In the genomic region with DNA sequence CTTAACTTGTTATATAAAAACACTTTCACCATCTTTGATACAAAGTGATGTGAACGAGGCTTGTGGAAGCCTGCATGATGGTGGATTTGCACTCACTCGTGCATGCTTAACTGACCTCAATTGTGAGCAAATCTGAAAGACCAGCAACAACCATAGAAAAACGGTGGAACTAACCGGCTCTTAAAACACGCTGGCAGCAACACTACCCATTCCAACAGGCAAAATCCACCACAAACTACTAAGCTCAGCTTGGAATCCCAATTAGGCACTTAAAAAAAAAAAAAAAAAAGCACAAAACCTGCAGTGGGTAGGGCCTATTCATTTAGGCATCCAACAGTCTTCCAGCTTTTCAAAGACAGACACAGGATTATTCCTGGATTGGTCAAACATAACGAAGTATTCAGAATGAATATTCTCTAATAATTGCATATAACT, we compare ENCODE assay signal across 8 cellular contexts. TPM values are rescaled to one million over a fixed set of nuclear protein-coding genes. Genes with fewer than 3 reads are reported as not detected.
DNase-seq lines count a peak whose midpoint lies in the region; ATAC-seq and TF ChIP-seq lines count a peak whose summit lies in the region.

No MANE protein-coding gene starts in this region.

- no peaks in the 10 kb centered on the region for H3K9me3 Mint-ChIP-seq in activated CD4-positive, alpha-beta T cell treated with anti-CD3 and anti-CD28 coated beads for 36 hours (ENCODE audit: low read depth)
- H3K9me3 Mint-ChIP-seq in nephron, result no peaks in the 10 kb centered on the region

- peak overlapping the region; percentile 91 for H3K27ac Mint-ChIP-seq in activated CD4-positive, alpha-beta T cell treated with anti-CD3 and anti-CD28 coated beads for 36 hours
- H3K27ac Mint-ChIP-seq in nephron, result peak overlapping the region; percentile 81 to 83 (median 82)

- CTCF ChIA-PET in activated CD4-positive, alpha-beta T cell treated with anti-CD3 and anti-CD28 coated beads for 36 hours (lab: Charles Lee), result interaction anchor here (0.6 to 2.9 kb wide), 7 partner anchors 9 to 119 kb away, joined by 3 to 16 read pairs (median 3); no protein-coding TSS in a partner anchor

- no peaks in the 10 kb centered on the region for H3K27me3 Mint-ChIP-seq in activated CD4-positive, alpha-beta T cell treated with anti-CD3 and anti-CD28 coated beads for 36 hours
- H3K27me3 Mint-ChIP-seq in nephron (ENCODE audit: low read depth), result no peaks in the 10 kb centered on the region

- peak overlapping the region; percentile 92 for H3K4me3 Mint-ChIP-seq in activated CD4-positive, alpha-beta T cell treated with anti-CD3 and anti-CD28 coated beads for 36 hours
- peak overlapping the region; percentile 91 to 94 (median 92) for H3K4me3 Mint-ChIP-seq in nephron

- peaks cover 63% of the 10 kb centered on the region for H4K20me1 ChIP-seq in OCI-LY3 (ENCODE audit: insufficient read depth, low read length)

- peaks cover 60% of the 10 kb centered on the region for H3K4me1 ChIP-seq in OCI-LY3 (ENCODE audit: low read length)
- H3K4me1 ChIP-seq in duodenal mucosa (ENCODE audit: control insufficient read depth in 1 of 2, insufficient read depth in 2 of 2, low read length in 2 of 2), result peaks cover 42 to 54% of the 10 kb centered on the region in 2 donors
- peaks cover 38% of the 10 kb centered on the region for H3K4me1 ChIP-seq in mucosa of descending colon (ENCODE audit: low read depth)

- H3K9me3 ChIP-seq in OCI-LY3 (ENCODE audit: insufficient read depth, low read length), result no peaks in the 10 kb centered on the region
- no peaks in the 10 kb centered on the region for H3K9me3 ChIP-seq in duodenal mucosa (ENCODE audit: control insufficient read depth in 1 of 2, low read length in 2 of 2)
- no peaks in the 10 kb centered on the region for H3K9me3 ChIP-seq in mucosa of descending colon

- no peak for ATAC-seq in activated CD4-positive, alpha-beta T cell treated with anti-CD3 and anti-CD28 coated beads for 36 hours
- ATAC-seq in mucosa of descending colon, result no peak

- H3K27ac ChIP-seq in OCI-LY3 (ENCODE audit: low read length) (no peak overlapping the region), duodenal mucosa (ENCODE audit: low read depth, low read length) (no peak overlapping the region)

- H3K4me3 ChIP-seq in OCI-LY3 (ENCODE audit: low read length), result peak overlapping the region; percentile 100
- peak overlapping the region; percentile 90 to 95 for H3K4me3 ChIP-seq in duodenal mucosa (ENCODE audit: low read depth in 1 of 2, low read length in 2 of 2)
- no peak overlapping the region for H3K4me3 ChIP-seq in mucosa of descending colon

- H3K9ac ChIP-seq in OCI-LY3 (ENCODE audit: low read length) (peak overlapping the region; percentile 99), duodenal mucosa (ENCODE audit: low read depth in 1 of 2, low read length in 2 of 2) (peak overlapping the region in 1 of 2 donors; percentile 96)

- TF ChIP-seq POLR2A in erythroblast (IDR thresholded peaks at IDR 0.05; ENCODE audit: low read length), result no peak

- H3K4me2 ChIP-seq in OCI-LY3 (ENCODE audit: low read length), result peak overlapping the region; percentile 93

- peaks cover 85% of the 10 kb centered on the region for H3K79me2 ChIP-seq in OCI-LY3 (ENCODE audit: low read length)

- POLR2A ChIA-PET in activated CD4-positive, alpha-beta T cell treated with anti-CD3 and anti-CD28 coated beads for 36 hours (lab: Charles Lee), result interaction anchor here (0.8 to 1.5 kb wide), 2 partner anchors 10 to 78 kb away, joined by 3 to 7 read pairs; a partner anchor contains a TSS

- no peak for TF ChIP-seq CTCF in OCI-LY3 (IDR thresholded peaks at IDR 0.05; ENCODE audit: low read depth, low read length)
- no peak for TF ChIP-seq CTCF in nephron (IDR thresholded peaks at IDR 0.05; ENCODE audit: unreplicated experiment in 3 of 3)
- TF ChIP-seq CTCF in mucosa of descending colon (IDR thresholded peaks at IDR 0.05), result no peak

- H3K36me3 ChIP-seq in OCI-LY3 (replicated peaks; ENCODE audit: low read depth, low read length) (peaks cover 12% of the 10 kb centered on the region), duodenal mucosa (ENCODE audit: control insufficient read depth in 1 of 2, insufficient read depth in 2 of 2, low read length in 2 of 2) (peaks cover 0 to 4% of the 10 kb centered on the region in 2 donors), mucosa of descending colon (ENCODE audit: low read depth) (no peaks in the 10 kb centered on the region)

- intact Hi-C loops in activated CD4-positive, alpha-beta T cell treated with anti-CD3 and anti-CD28 coated beads for 36 hours (cut with DNase I, micrococcal nuclease), result loop anchor here (5.0 to 10.0 kb wide), 6 partner anchors 34 to 773 kb away; a partner anchor contains a TSS
- intact Hi-C loops in mucosa of descending colon (cut with DNase I, micrococcal nuclease), result loop anchor here in 1 of 2 donors (10.0 kb wide), 1 partner anchor 63 kb away; no protein-coding TSS in a partner anchor

- DNase-seq in activated CD4-positive, alpha-beta T cell treated with anti-CD3 and anti-CD28 coated beads for 36 hours, result peak; percentile 27
- DNase-seq in activated CD4-positive, alpha-beta T cell treated with anti-CD3 and anti-CD28 coated beads, Interleukin-2, amount 50 U/mL, for 48 hours, result no peak
- DNase-seq in mesenteric fat pad (ENCODE audit: low spot score) (no peak), mucosa of descending colon (no peak), erythroblast (lab: John Stamatoyannopoulos, UW) (no peak)

- H2AFZ ChIP-seq in OCI-LY3 (ENCODE audit: low read depth, low read length), result no peak overlapping the region

- H3K36me3 Mint-ChIP-seq in activated CD4-positive, alpha-beta T cell treated with anti-CD3 and anti-CD28 coated beads for 36 hours (ENCODE audit: low read depth), result peaks cover 49% of the 10 kb centered on the region
- H3K36me3 Mint-ChIP-seq in nephron (ENCODE audit: low read depth), result peaks cover 12% of the 10 kb centered on the region

- H3K4me1 Mint-ChIP-seq in activated CD4-positive, alpha-beta T cell treated with anti-CD3 and anti-CD28 coated beads for 36 hours, result peaks cover 64% of the 10 kb centered on the region
- H3K4me1 Mint-ChIP-seq in nephron, result peaks cover 55% of the 10 kb centered on the region

- H3K27me3 ChIP-seq in OCI-LY3 (ENCODE audit: low read depth, low read length) (no peaks in the 10 kb centered on the region), duodenal mucosa (ENCODE audit: control insufficient read depth in 1 of 2, insufficient read depth in 2 of 2, low read length in 2 of 2) (no peaks in the 10 kb centered on the region)

RNA-seq across cellular contexts. Expression of a gene that starts 1.8 kb away (rescaled TPM):
- total RNA-seq in activated CD4-positive, alpha-beta T cell treated with anti-CD3 and anti-CD28 coated beads for 36 hours, result 100 to 1,000 TPM; 276 to 290 TPM
- total RNA-seq in mesenteric fat pad (179 TPM), mucosa of descending colon (100 to 1,000 TPM; 185 to 239 (median 211) TPM)
